In the genomic region with DNA sequence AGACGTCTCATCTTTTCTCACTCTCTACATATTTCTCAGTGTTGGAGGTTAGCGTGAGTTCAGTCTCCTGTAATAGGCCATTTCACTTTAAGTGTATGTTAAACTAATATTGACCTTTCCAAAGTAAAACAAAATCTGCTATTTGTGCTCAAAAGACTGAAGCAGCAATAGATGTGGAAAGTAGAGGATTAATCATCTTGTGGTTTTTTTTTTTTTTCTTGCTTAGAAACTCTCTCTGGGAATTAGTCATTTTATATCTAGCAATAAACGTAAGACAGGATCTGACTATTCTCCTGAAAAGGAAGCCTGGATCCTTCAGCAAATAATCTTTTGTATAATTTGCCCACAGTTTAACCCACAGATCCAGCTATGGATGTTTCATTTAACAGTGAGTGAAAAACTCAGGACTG, we compare ENCODE assay signal across 1 cellular context.
TF ChIP-seq lines count a peak whose summit lies in the region.

No MANE protein-coding gene starts in this region.

TF ChIP-seq in A549, 52 proteins besides CTCF, POLR2A, EP300 and RAD21 (continued from another document):
- TF ChIP-seq, protein P1, sequence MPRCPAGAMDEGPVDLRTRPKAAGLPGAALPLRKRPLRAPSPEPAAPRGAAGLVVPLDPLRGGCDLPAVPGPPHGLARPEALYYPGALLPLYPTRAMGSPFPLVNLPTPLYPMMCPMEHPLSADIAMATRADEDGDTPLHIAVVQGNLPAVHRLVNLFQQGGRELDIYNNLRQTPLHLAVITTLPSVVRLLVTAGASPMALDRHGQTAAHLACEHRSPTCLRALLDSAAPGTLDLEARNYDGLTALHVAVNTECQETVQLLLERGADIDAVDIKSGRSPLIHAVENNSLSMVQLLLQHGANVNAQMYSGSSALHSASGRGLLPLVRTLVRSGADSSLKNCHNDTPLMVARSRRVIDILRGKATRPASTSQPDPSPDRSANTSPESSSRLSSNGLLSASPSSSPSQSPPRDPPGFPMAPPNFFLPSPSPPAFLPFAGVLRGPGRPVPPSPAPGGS (IDR thresholded peaks at IDR 0.05) = 0 out of 3 replicates have a peak, but pooled peaks have one; percentile 50
